In genomic region chr5:34411470-34412346, GRCh38 we compare ENCODE assay signal across 1 cellular context.
A peak's percentile ranks its signal among the peaks of the same experiment; 100 is the strongest.
TF ChIP-seq lines count a peak whose summit lies in the region.

No MANE protein-coding gene starts in this region.

TF ChIP-seq in WTC11, 78 proteins besides CTCF, POLR2A, EP300 and RAD21 (continued from another document):
- TF ChIP-seq TEAD1 (CRISPR knock-in tag; IDR thresholded peaks at IDR 0.05) = 0 out of 2 replicates have a peak, but pooled peaks have one; percentile 22
